8 cellular contexts compared by ENCODE assay signal in genomic region chr22:21587803-21588611, GRCh38. TPM values are rescaled to one million over a fixed set of nuclear protein-coding genes. Genes with fewer than 3 reads are reported as not detected.
DNase-seq lines count a peak whose midpoint lies in the region; ATAC-seq and TF ChIP-seq lines count a peak whose summit lies in the region.

No MANE protein-coding gene starts in this region.

- peak overlapping the region; percentile 91 for H3K27ac Mint-ChIP-seq in T-helper 1 cell treated with Interleukin-12 subunit alpha and Interleukin-12 subunit beta and Interleukin-4 antibody, amounts not matched to agents 30 μg/mL and 1 μg/mL, for 36 hours

- no peak overlapping the region for H3K4me3 ChIP-seq in fibroblast of the aortic adventitia (ENCODE audit: low read depth, low read length)

- peaks cover 34% of the 10 kb centered on the region for H3K4me1 Mint-ChIP-seq in T-helper 1 cell treated with Interleukin-12 subunit alpha and Interleukin-12 subunit beta and Interleukin-4 antibody, amounts not matched to agents 30 μg/mL and 1 μg/mL, for 36 hours (ENCODE audit: low read depth)

- peak; percentile 78 for ATAC-seq in HG02884 (IDR thresholded peaks at IDR 0.05; ENCODE audit: unreplicated experiment)
- ATAC-seq in stimulated activated naive CD8-positive, alpha-beta T cell treated with anti-CD3 and anti-CD28 coated beads, Interleukin-15, Interleukin-2, amounts not matched to agents 100 U/mL and 50 U/mL, for 24 hours = peak; percentile 98

- no peaks in the 10 kb centered on the region for H3K9me3 Mint-ChIP-seq in T-helper 1 cell treated with Interleukin-12 subunit alpha and Interleukin-12 subunit beta and Interleukin-4 antibody, amounts not matched to agents 30 μg/mL and 1 μg/mL, for 36 hours

- no peak for TF ChIP-seq CTCF in fibroblast of the aortic adventitia (IDR thresholded peaks at IDR 0.05; ENCODE audit: insufficient read depth, low read length)

- H3K36me3 Mint-ChIP-seq in T-helper 1 cell treated with Interleukin-12 subunit alpha and Interleukin-12 subunit beta and Interleukin-4 antibody, amounts not matched to agents 30 μg/mL and 1 μg/mL, for 36 hours (ENCODE audit: low read depth) = peaks cover 15% of the 10 kb centered on the region

- H3K27me3 Mint-ChIP-seq in T-helper 1 cell treated with Interleukin-12 subunit alpha and Interleukin-12 subunit beta and Interleukin-4 antibody, amounts not matched to agents 30 μg/mL and 1 μg/mL, for 36 hours (ENCODE audit: low read depth) = no peaks in the 10 kb centered on the region

- DNase-seq in activated CD4-positive, alpha-beta T cell treated with anti-CD3 and anti-CD28 coated beads for 24 hours (ENCODE audit: low read depth in 2 of 2) = peak; percentile 35 to 38
- DNase-seq in activated CD4-positive, alpha-beta T cell treated with anti-CD3 and anti-CD28 coated beads for 4 hours = no peak
- DNase-seq in fibroblast of the aortic adventitia (ENCODE audit: low read depth) = peak; percentile 76
- DNase-seq in stimulated activated naive CD8-positive, alpha-beta T cell treated with anti-CD3 and anti-CD28 coated beads, Interleukin-15, Interleukin-2, amounts not matched to agents 100 U/mL and 50 U/mL, for 24 hours = peak; percentile 55
- DNase-seq in NCI-H2107 treated with DMSO at 0.1 percent for 48 hours (lab: John Stamatoyannopoulos, UW; ENCODE audit: unreplicated experiment) = no peak
- DNase-seq in UCSD-AML1 (lab: John Stamatoyannopoulos, UW; ENCODE audit: unreplicated experiment) = no peak

- peak overlapping the region; percentile 51 for H3K4me3 Mint-ChIP-seq in T-helper 1 cell treated with Interleukin-12 subunit alpha and Interleukin-12 subunit beta and Interleukin-4 antibody, amounts not matched to agents 30 μg/mL and 1 μg/mL, for 36 hours

RNA-seq across cellular contexts. Expression of gene UBE2L3, which starts 20.5 kb away (rescaled TPM):
- total RNA-seq in fibroblast of the aortic adventitia (ENCODE audit: low replicate concordance) = 39.0 and 59.7 TPM in 2 replicates

RNA-seq across cellular contexts. Expression of gene RIMBP3C, which starts 36.7 kb away (rescaled TPM):
- 0.49 and 0.63 TPM in 2 replicates for total RNA-seq in fibroblast of the aortic adventitia (ENCODE audit: low replicate concordance)

RNA-seq across cellular contexts. Expression of gene YDJC, which starts 41.8 kb away (rescaled TPM):
- 14.6 and 25.2 TPM in 2 replicates for total RNA-seq in fibroblast of the aortic adventitia (ENCODE audit: low replicate concordance)

RNA-seq across cellular contexts. Expression of gene CCDC116, which starts 44.6 kb away (rescaled TPM):
- 0.18 and 0.25 TPM in 2 replicates for total RNA-seq in fibroblast of the aortic adventitia (ENCODE audit: low replicate concordance)

RNA-seq across cellular contexts. Expression of gene SDF2L1, which starts 54.1 kb away (rescaled TPM):
- 10.6 and 18.3 TPM in 2 replicates for total RNA-seq in fibroblast of the aortic adventitia (ENCODE audit: low replicate concordance)

Comparison
In these comparisons a context has a peak if more than half of its experiments do, and no peak if none do; other contexts are left out.
1. DNase-seq: peak in activated CD4-positive, alpha-beta T cell treated with anti-CD3 and anti-CD28 coated beads for 24 hours (2 of 2), fibroblast of the aortic adventitia (single experiment) and stimulated activated naive CD8-positive, alpha-beta T cell treated with anti-CD3 and anti-CD28 coated beads, Interleukin-15, Interleukin-2, amounts not matched to agents 100 U/mL and 50 U/mL, for 24 hours (single experiment); none in activated CD4-positive, alpha-beta T cell treated with anti-CD3 and anti-CD28 coated beads for 4 hours (0 of 2), NCI-H2107 treated with DMSO at 0.1 percent for 48 hours (single experiment) and UCSD-AML1 (single experiment).